In the genomic region with DNA sequence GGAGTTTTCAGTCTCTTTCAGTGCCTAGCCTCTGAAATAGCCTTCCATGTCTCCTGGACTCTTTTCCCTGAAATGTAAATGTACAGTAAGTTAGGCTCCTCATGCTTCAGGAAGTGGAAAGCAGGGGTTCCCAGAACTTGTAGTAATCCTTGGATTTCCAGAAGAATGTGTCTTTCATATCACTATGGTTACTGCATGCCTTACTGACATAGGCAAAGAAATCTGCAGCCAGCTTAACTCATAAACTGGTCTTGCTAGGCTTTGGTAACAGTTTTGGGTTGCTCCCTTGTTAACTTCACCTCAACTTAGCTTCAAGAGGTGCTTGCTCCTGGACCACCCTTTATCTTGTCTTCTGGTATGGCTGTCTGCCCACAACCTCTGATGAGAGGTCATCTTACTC, we compare ENCODE assay signal across 20 cellular contexts.
DNase-seq lines count a peak whose midpoint lies in the region; ATAC-seq and TF ChIP-seq lines count a peak whose summit lies in the region.
"Had no signal": no experiment of that assay in that cellular context is flagged by ENCODE, and none has a peak within 500 bp of the region (broad histone marks: within the 10 kb centered on the region; RNA-seq: fewer than 3 reads in every experiment).

No MANE protein-coding gene starts in this region.

- ATAC-seq in right lobe of liver = no peak

- no peaks in the 10 kb centered on the region for H3K9me3 ChIP-seq in right lobe of liver
- 0 out of 2 replicates have a peak, but pooled peaks cover 5% of the 10 kb centered on the region for H3K9me3 ChIP-seq in SK-N-SH
- H3K9me3 ChIP-seq: BLaER1 had no signal

- H3K79me2 ChIP-seq in SK-N-SH (ENCODE audit: insufficient read depth) = no peaks in the 10 kb centered on the region

- intact Hi-C loops in right lobe of liver (cut with DNase I) = no loop called here

- no peak overlapping the region for H3K27ac ChIP-seq in right lobe of liver
- no peak overlapping the region for H3K27ac ChIP-seq in SK-N-SH (ENCODE audit: low read depth in 2 of 2, low read length in 1 of 2)
- H3K27ac ChIP-seq: BLaER1, HL-60 had no signal

- no peak for TF ChIP-seq RAD21 in SK-N-SH (IDR thresholded peaks at IDR 0.05; ENCODE audit: low read length)

- H4K20me1 ChIP-seq in SK-N-SH (ENCODE audit: insufficient read depth) = no peaks in the 10 kb centered on the region
- H4K20me1 ChIP-seq: BLaER1 had no signal

- no peak overlapping the region for H3K4me2 ChIP-seq in SK-N-SH
- H3K4me2 ChIP-seq: BLaER1 had no signal

- no peak overlapping the region for H3K9ac ChIP-seq in SK-N-SH
- H3K9ac ChIP-seq: BLaER1 had no signal

- no peak for TF ChIP-seq POLR2A in right lobe of liver (IDR thresholded peaks at IDR 0.05)

- H3K4me1 ChIP-seq in right lobe of liver (no peaks in the 10 kb centered on the region), SK-N-SH (ENCODE audit: control insufficient read depth in 1 of 2, insufficient read depth in 2 of 2, low read depth in 1 of 2, low read length in 1 of 2) (no peaks in the 10 kb centered on the region)
- H3K4me1 ChIP-seq: BLaER1 had no signal

- peak; percentile 33 for DNase-seq in H4 (ENCODE audit: low spot score)
- DNase-seq in choroid plexus epithelial cell (ENCODE audit: low read depth) = peak; percentile 13
- peak; percentile 37 for DNase-seq in left kidney (ENCODE audit: low read depth, low spot score)
- peak; percentile 15 for DNase-seq in renal cortical epithelial cell (ENCODE audit: low read depth)
- no peak for DNase-seq in NCI-H446 (lab: John Stamatoyannopoulos, UW)
- no peak for DNase-seq in SIG-M5 treated with dmso at 0.1 percent for 504 hours (lab: John Stamatoyannopoulos, UW; ENCODE audit: unreplicated experiment)
- no peak for DNase-seq in right lobe of liver
- DNase-seq in SK-N-SH = no peak
- DNase-seq: CD8-positive, alpha-beta memory T cell; DND-41; GDM1; HCEC 1CT; NCI-H1417; NCI-H187 treated with DMSO at 0.1 percent for 48 hours; NCI-H345; NCI-H526 treated with DMSO at 0.1 percent for 48 hours; NK-92 treated with Interleukin-12 subunit alpha and Interleukin-12 subunit beta, amount 100 ng/mL, for 24 hours; OCI-M1 had no signal

- no peak for TF ChIP-seq EP300 in SK-N-SH (IDR thresholded peaks at IDR 0.05; ENCODE audit: borderline replicate concordance in 1 of 2, low read depth in 1 of 2, low read length in 1 of 2)

- no peak overlapping the region for H2AFZ ChIP-seq in SK-N-SH (ENCODE audit: low read depth)

- H3K9me2 ChIP-seq in SK-N-SH = no peaks in the 10 kb centered on the region

- H3K27me3 ChIP-seq in right lobe of liver = no peaks in the 10 kb centered on the region
- no peaks in the 10 kb centered on the region for H3K27me3 ChIP-seq in SK-N-SH (ENCODE audit: insufficient read depth)
- H3K27me3 ChIP-seq: BLaER1 had no signal

- CTCF ChIA-PET in SK-N-SH (lab: Yijun Ruan, JAX) = no interaction called here

- POLR2A ChIA-PET in SK-N-SH (lab: Yijun Ruan, JAX) = no interaction called here

- no peak for TF ChIP-seq CTCF in choroid plexus epithelial cell (conservative IDR thresholded peaks at IDR 0.05; ENCODE audit: low read depth, low read length)
- TF ChIP-seq CTCF in right lobe of liver (IDR thresholded peaks at IDR 0.05) = no peak
- TF ChIP-seq CTCF in SK-N-SH (IDR thresholded peaks at IDR 0.05) = no peak

- H3F3A ChIP-seq in SK-N-SH (replicated peaks; ENCODE audit: insufficient read depth) = no peaks in the 10 kb centered on the region

- H3K36me3 ChIP-seq in right lobe of liver = no peaks in the 10 kb centered on the region
- H3K36me3 ChIP-seq in SK-N-SH (replicated peaks in 1 of 2; ENCODE audit: control insufficient read depth in 1 of 2, insufficient read depth in 2 of 2, low read length in 1 of 2) = no peaks in the 10 kb centered on the region
- H3K36me3 ChIP-seq: BLaER1 had no signal

- no peak overlapping the region for H3K4me3 ChIP-seq in choroid plexus epithelial cell (ENCODE audit: low read depth, low read length)
- H3K4me3 ChIP-seq in right lobe of liver = no peak overlapping the region
- H3K4me3 ChIP-seq in SK-N-SH (ENCODE audit: low read depth in 2 of 2, low read length in 1 of 2) = no peak overlapping the region
- H3K4me3 ChIP-seq: BLaER1 had no signal

TF ChIP-seq in SK-N-SH, 30 proteins besides CTCF, POLR2A, EP300 and RAD21:
- no peak for TF ChIP-seq NFIC (IDR thresholded peaks at IDR 0.05; ENCODE audit: borderline replicate concordance)
- TF ChIP-seq, protein P1, sequence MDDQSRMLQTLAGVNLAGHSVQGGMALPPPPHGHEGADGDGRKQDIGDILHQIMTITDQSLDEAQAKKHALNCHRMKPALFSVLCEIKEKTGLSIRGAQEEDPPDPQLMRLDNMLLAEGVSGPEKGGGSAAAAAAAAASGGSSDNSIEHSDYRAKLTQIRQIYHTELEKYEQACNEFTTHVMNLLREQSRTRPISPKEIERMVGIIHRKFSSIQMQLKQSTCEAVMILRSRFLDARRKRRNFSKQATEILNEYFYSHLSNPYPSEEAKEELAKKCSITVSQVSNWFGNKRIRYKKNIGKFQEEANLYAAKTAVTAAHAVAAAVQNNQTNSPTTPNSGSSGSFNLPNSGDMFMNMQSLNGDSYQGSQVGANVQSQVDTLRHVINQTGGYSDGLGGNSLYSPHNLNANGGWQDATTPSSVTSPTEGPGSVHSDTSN (IDR thresholded peaks at IDR 0.05) = no peak
- no peak for TF ChIP-seq SIN3A (IDR thresholded peaks at IDR 0.05; ENCODE audit: borderline replicate concordance, low read depth, low read length)
- no peak for TF ChIP-seq TEAD4 (IDR thresholded peaks at IDR 0.05; ENCODE audit: borderline replicate concordance, insufficient read depth)

Comparison
In these comparisons a context has a peak if more than half of its experiments do, and no peak if none do; other contexts are left out.
1. DNase-seq: peak in H4 (single experiment), choroid plexus epithelial cell (single experiment), left kidney (single experiment) and renal cortical epithelial cell (single experiment); none in NCI-H446 (0 of 2), SIG-M5 treated with dmso at 0.1 percent for 504 hours (single experiment), right lobe of liver (0 of 3) and SK-N-SH (single experiment).